In genomic region chr22:31088233-31088986, GRCh38 we compare ENCODE assay signal across 1 cellular context.
TF ChIP-seq lines count a peak whose summit lies in the region.

No MANE protein-coding gene starts in this region.

TF ChIP-seq in K562, 482 proteins besides CTCF, POLR2A, EP300 and RAD21:
- TF ChIP-seq PKNOX1 (IDR thresholded peaks at IDR 0.05): 0 out of 2 replicates have a peak, but pooled peaks have one; percentile 9
- no peak for TF ChIP-seq ZNF395 (CRISPR knock-in tag; IDR thresholded peaks at IDR 0.05)
TF ChIP-seq in K562: peak in this region for 1.
